8 cellular contexts compared by ENCODE assay signal in genomic region chr14:20989464-20989786, GRCh38. TPM values are rescaled to one million over a fixed set of nuclear protein-coding genes. Genes with fewer than 3 reads are reported as not detected.
A peak's percentile ranks its signal among the peaks of the same experiment; 100 is the strongest.
DNase-seq lines count a peak whose midpoint lies in the region; ATAC-seq and TF ChIP-seq lines count a peak whose summit lies in the region.

No MANE protein-coding gene starts in this region.

- H3K4me3 Mint-ChIP-seq in CD4-positive, CD25-positive, alpha-beta regulatory T cell: peak overlapping the region; percentile 91 to 97 (median 95)

- no peaks in the 10 kb centered on the region for H3K9me3 ChIP-seq in CD4-positive, CD25-positive, alpha-beta regulatory T cell (ENCODE audit: control insufficient read depth in 2 of 2, low read length in 2 of 2)
- H3K9me3 ChIP-seq in NT2/D1 (ENCODE audit: insufficient read depth, low read length) (no peaks in the 10 kb centered on the region), endocrine pancreas (ENCODE audit: control insufficient read depth, low read length) (no peaks in the 10 kb centered on the region), neutrophil (no peaks in the 10 kb centered on the region)

- no peaks in the 10 kb centered on the region for H3K27me3 ChIP-seq in CD4-positive, CD25-positive, alpha-beta regulatory T cell (ENCODE audit: control insufficient read depth, insufficient read depth, low read length)
- no peaks in the 10 kb centered on the region for H3K27me3 ChIP-seq in NT2/D1 (ENCODE audit: insufficient read depth, insufficient read length)
- no peaks in the 10 kb centered on the region for H3K27me3 ChIP-seq in endocrine pancreas (ENCODE audit: control insufficient read depth, insufficient read depth, low read length)
- H3K27me3 ChIP-seq in neutrophil: no peaks in the 10 kb centered on the region

- peaks cover 23% of the 10 kb centered on the region for H3K36me3 ChIP-seq in CD4-positive, CD25-positive, alpha-beta regulatory T cell (ENCODE audit: control insufficient read depth, insufficient read depth, low read length)
- peaks cover 30% of the 10 kb centered on the region for H3K36me3 ChIP-seq in NT2/D1 (ENCODE audit: insufficient read depth, insufficient read length, low read length)
- no peaks in the 10 kb centered on the region for H3K36me3 ChIP-seq in endocrine pancreas (ENCODE audit: control insufficient read depth, insufficient read depth, low read length)
- peaks cover 26% of the 10 kb centered on the region for H3K36me3 ChIP-seq in neutrophil

- no peaks in the 10 kb centered on the region for H3K9me3 Mint-ChIP-seq in CD4-positive, CD25-positive, alpha-beta regulatory T cell

- H3K27ac ChIP-seq in CD4-positive, CD25-positive, alpha-beta regulatory T cell (ENCODE audit: insufficient read depth, low read length, poor library complexity, severe bottlenecking): peak overlapping the region; percentile 75
- H3K27ac ChIP-seq in neutrophil: peak overlapping the region; percentile 81

- peaks cover 9 to 41% (median 21%) of the 10 kb centered on the region in 4 donors for H3K4me1 Mint-ChIP-seq in CD4-positive, CD25-positive, alpha-beta regulatory T cell

- no peak for TF ChIP-seq CTCF in neutrophil (IDR thresholded peaks at IDR 0.05)

- no peak for ATAC-seq in CD4-positive, CD25-positive, alpha-beta regulatory T cell (ENCODE audit: low read depth in 2 of 2)
- ATAC-seq in HG03457 (IDR thresholded peaks at IDR 0.05; ENCODE audit: unreplicated experiment): no peak
- no peak for ATAC-seq in GM21723 (IDR thresholded peaks at IDR 0.05; ENCODE audit: unreplicated experiment)

- H3K4me3 ChIP-seq in CD4-positive, CD25-positive, alpha-beta regulatory T cell (ENCODE audit: low read depth, low read length): peak overlapping the region; percentile 90
- H3K4me3 ChIP-seq in NT2/D1 (ENCODE audit: insufficient read length, low read depth) (peak overlapping the region; percentile 29), endocrine pancreas (ENCODE audit: control insufficient read depth, insufficient read depth, low read length) (peak overlapping the region; percentile 62), neutrophil (ENCODE audit: low read depth in 1 of 2, low read length in 1 of 2) (peak overlapping the region; percentile 85 to 90)

- H3K27ac Mint-ChIP-seq in CD4-positive, CD25-positive, alpha-beta regulatory T cell: peak overlapping the region; percentile 94 to 99 (median 96)

- H3K4me1 ChIP-seq in CD4-positive, CD25-positive, alpha-beta regulatory T cell (ENCODE audit: control insufficient read depth, insufficient read depth, low read length, poor library complexity, severe bottlenecking): peaks cover 22% of the 10 kb centered on the region
- H3K4me1 ChIP-seq in NT2/D1 (ENCODE audit: insufficient read depth, insufficient read length) (no peaks in the 10 kb centered on the region), endocrine pancreas (ENCODE audit: control insufficient read depth, insufficient read depth, low read length) (no peaks in the 10 kb centered on the region), neutrophil (ENCODE audit: control insufficient read depth in 1 of 2, insufficient read depth in 1 of 2, low read depth in 1 of 2, low read length in 1 of 2) (peaks cover 8 to 61% of the 10 kb centered on the region in 2 experiments)

- peak overlapping the region; percentile 24 for H3K9ac ChIP-seq in NT2/D1 (ENCODE audit: insufficient read length, low read depth)
- no peak overlapping the region for H3K9ac ChIP-seq in endocrine pancreas (ENCODE audit: control insufficient read depth, insufficient read depth, low read length)

- peaks cover 4% of the 10 kb centered on the region for H3K27me3 Mint-ChIP-seq in CD4-positive, CD25-positive, alpha-beta regulatory T cell

- H3K36me3 Mint-ChIP-seq in CD4-positive, CD25-positive, alpha-beta regulatory T cell: peaks cover 16% of the 10 kb centered on the region

- no peak for DNase-seq in CD4-positive, CD25-positive, alpha-beta regulatory T cell
- DNase-seq in NT2/D1 (ENCODE audit: low read depth, low spot score) (no peak), mucosa of gallbladder (ENCODE audit: low spot score) (no peak)
- no peak for DNase-seq in stimulated activated CD4-positive, alpha-beta T cell treated with anti-CD3 and anti-CD28 coated beads, Interleukin-4, amount 100 ng/mL, for 24 hours

RNA-seq across cellular contexts. Expression of gene METTL17, which starts 0.4 kb away (rescaled TPM):
- total RNA-seq in CD4-positive, CD25-positive, alpha-beta regulatory T cell: 75.9 TPM
- 10 to 100 TPM; 37.3 to 52.2 (median 42.8) TPM for polyA plus RNA-seq in CD4-positive, CD25-positive, alpha-beta regulatory T cell
- 57.3 TPM for total RNA-seq in mucosa of gallbladder

RNA-seq across cellular contexts. Expression of gene SLC39A2, which starts 9.7 kb away (rescaled TPM):
- total RNA-seq in CD4-positive, CD25-positive, alpha-beta regulatory T cell: not detected
- not detected for polyA plus RNA-seq in CD4-positive, CD25-positive, alpha-beta regulatory T cell
- not detected for total RNA-seq in mucosa of gallbladder

RNA-seq across cellular contexts. Expression of gene RNASE2, which starts 34.1 kb away (rescaled TPM):
- not detected for total RNA-seq in CD4-positive, CD25-positive, alpha-beta regulatory T cell
- under 1 TPM in 2 of 4 donors, not detected in 2; 0.29 to 0.70 TPM for polyA plus RNA-seq in CD4-positive, CD25-positive, alpha-beta regulatory T cell
- total RNA-seq in mucosa of gallbladder: 1.8 TPM

RNA-seq across cellular contexts. Expression of gene NDRG2, which starts 35.4 kb away (rescaled TPM):
- 15.7 TPM for total RNA-seq in CD4-positive, CD25-positive, alpha-beta regulatory T cell
- 10 to 100 TPM; 13.3 to 19.6 (median 18.0) TPM for polyA plus RNA-seq in CD4-positive, CD25-positive, alpha-beta regulatory T cell
- total RNA-seq in mucosa of gallbladder: 237 TPM

RNA-seq across cellular contexts. Expression of gene TPPP2, which starts 40.6 kb away (rescaled TPM):
- total RNA-seq in CD4-positive, CD25-positive, alpha-beta regulatory T cell: not detected
- polyA plus RNA-seq in CD4-positive, CD25-positive, alpha-beta regulatory T cell: not detected
- 0.81 TPM for total RNA-seq in mucosa of gallbladder

Comparison
In these comparisons a context has a peak if more than half of its experiments do, and no peak if none do; other contexts are left out.
1. H3K4me3 ChIP-seq: peak in every context shown above with its lines; median percentile 90 in CD4-positive, CD25-positive, alpha-beta regulatory T cell; 88 in neutrophil; 62 in endocrine pancreas; 29 in NT2/D1.